11 cellular contexts compared by ENCODE assay signal in the genomic region with DNA sequence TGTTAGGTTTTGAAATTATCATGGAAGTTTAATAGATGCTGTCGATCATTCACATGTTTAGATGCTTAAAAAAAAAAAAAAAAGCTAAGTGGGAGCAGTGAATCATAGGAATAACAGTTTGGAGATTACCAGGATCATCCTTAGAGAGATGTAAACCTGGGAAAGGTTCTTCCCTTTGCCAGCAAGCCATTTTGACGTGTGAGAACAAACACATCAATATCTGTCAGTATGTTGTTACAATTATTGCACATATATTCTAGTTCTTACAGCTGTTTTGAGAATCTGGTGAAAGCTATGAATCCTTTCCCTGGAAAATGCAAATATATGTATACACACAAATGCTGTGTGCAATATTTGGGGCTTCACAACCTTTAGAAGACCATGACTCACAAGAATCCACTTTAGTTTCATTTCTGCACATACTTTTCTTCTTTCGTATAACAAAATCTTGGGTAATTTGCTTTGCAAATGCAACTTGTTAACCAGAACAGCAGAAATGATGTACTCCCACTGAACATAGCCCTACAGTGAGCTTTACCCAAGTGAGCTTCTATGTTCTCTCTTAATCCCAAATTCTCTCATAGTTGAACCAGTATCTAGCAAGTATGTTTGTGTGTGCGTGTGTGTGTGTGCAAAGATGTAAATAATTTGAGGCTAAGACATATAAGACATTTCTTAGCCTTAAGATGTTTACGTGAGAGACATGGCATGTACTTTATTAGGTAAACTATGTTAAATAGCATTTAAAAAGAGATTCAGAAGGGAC. TPM values are rescaled to one million over a fixed set of nuclear protein-coding genes. Genes with fewer than 3 reads are reported as not detected.
DNase-seq lines count a peak whose midpoint lies in the region; ATAC-seq lines count a peak whose summit lies in the region.
"Had no signal": no experiment of that assay in that cellular context is flagged by ENCODE, and none has a peak within 500 bp of the region (broad histone marks: within the 10 kb centered on the region; RNA-seq: fewer than 3 reads in every experiment).

No MANE protein-coding gene starts in this region.

- no peaks in the 10 kb centered on the region for H3K79me2 ChIP-seq in Karpas-422 (ENCODE audit: low read length)

- H4K20me1 ChIP-seq in Karpas-422 (ENCODE audit: insufficient read depth, low read depth, low read length), result no peaks in the 10 kb centered on the region

- H3K4me2 ChIP-seq in Karpas-422 (ENCODE audit: low read depth, low read length, poor library complexity, severe bottlenecking), result peak overlapping the region; percentile 48

- H3K9ac ChIP-seq in Karpas-422 (ENCODE audit: low read length), result no peak overlapping the region

- peaks cover 13% of the 10 kb centered on the region for H3K4me1 ChIP-seq in Karpas-422 (ENCODE audit: low read length)

- H2AFZ ChIP-seq in Karpas-422 (ENCODE audit: low read length), result no peak overlapping the region

- H3K36me3 ChIP-seq in Karpas-422 (ENCODE audit: insufficient read depth, low read length), result no peaks in the 10 kb centered on the region

- peak; percentile 53 for ATAC-seq in GM21367 (IDR thresholded peaks at IDR 0.05; ENCODE audit: unreplicated experiment)
- no peak for ATAC-seq in HG03521 (IDR thresholded peaks at IDR 0.05; ENCODE audit: unreplicated experiment)

- H3K4me3 ChIP-seq in Karpas-422 (ENCODE audit: low read length), result no peak overlapping the region

- H3K9me2 ChIP-seq in Karpas-422 (replicated peaks; ENCODE audit: insufficient read depth, low read length), result no peaks in the 10 kb centered on the region

- H3K27ac ChIP-seq in Karpas-422 (ENCODE audit: low read length), result no peak overlapping the region

- DNase-seq in ELR (ENCODE audit: low read depth), result peak; percentile 44
- peak; percentile 48 for DNase-seq in Karpas-422
- peak; percentile 73 for DNase-seq in fibroblast of peridontal ligament (ENCODE audit: extremely low read depth)
- no peak for DNase-seq in globus pallidus (ENCODE audit: low spot score)
- no peak for DNase-seq in head of caudate nucleus
- no peak for DNase-seq in DMS53 (lab: John Stamatoyannopoulos, UW)
- DNase-seq: DND-41, left colon, small intestine had no signal

- intact Hi-C loops in head of caudate nucleus (cut with DNase I), result no loop called here

- H3K27me3 ChIP-seq in Karpas-422 (ENCODE audit: low read length), result no peaks in the 10 kb centered on the region

- no peaks in the 10 kb centered on the region for H3K9me3 ChIP-seq in Karpas-422 (ENCODE audit: low read length)

RNA-seq across cellular contexts. Expression of a gene that starts 12.1 kb away (rescaled TPM):
- total RNA-seq in Karpas-422 (2014; rRNA removed; shearing (Covaris generic); ENCODE audit: low replicate concordance), result 0.76 and 6.3 TPM in 2 replicates

Comparison
In these comparisons a context has a peak if more than half of its experiments do, and no peak if none do; other contexts are left out.
1. DNase-seq: peak in ELR (single experiment), Karpas-422 (single experiment) and fibroblast of peridontal ligament (single experiment); none in globus pallidus (single experiment), head of caudate nucleus (0 of 42) and DMS53 (single experiment).